In the genomic region with DNA sequence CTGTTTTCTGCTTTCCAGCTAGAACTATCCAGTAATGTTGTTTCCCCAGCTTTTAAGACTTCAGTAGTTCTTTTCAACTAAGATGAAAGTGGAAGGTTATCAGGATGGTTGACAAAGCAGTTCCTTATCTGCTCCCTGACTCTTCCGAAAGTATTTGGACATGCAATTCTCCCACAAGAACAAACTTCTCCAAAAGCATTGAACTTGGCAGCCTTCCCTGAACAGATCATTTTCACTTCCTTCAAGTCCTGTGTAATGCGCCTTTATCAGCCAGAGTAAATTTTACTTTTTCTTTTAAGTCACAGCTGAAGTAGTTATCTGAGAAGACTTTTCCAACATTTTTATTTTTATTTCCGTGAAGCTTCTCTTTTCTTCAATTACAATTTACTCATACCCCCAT, we compare ENCODE assay signal across 23 cellular contexts. TPM values are rescaled to one million over a fixed set of nuclear protein-coding genes. Genes with fewer than 3 reads are reported as not detected.
DNase-seq lines count a peak whose midpoint lies in the region; ATAC-seq and TF ChIP-seq lines count a peak whose summit lies in the region.
"Had no signal": no experiment of that assay in that cellular context is flagged by ENCODE, and none has a peak within 500 bp of the region (broad histone marks: within the 10 kb centered on the region; RNA-seq: fewer than 3 reads in every experiment).

No MANE protein-coding gene starts in this region.

- H3K27me3 ChIP-seq in lung (ENCODE audit: control insufficient read depth, insufficient read depth): no peaks in the 10 kb centered on the region
- H3K27me3 ChIP-seq: esophagus squamous epithelium, Peyer's patch, transverse colon had no signal

- no peaks in the 10 kb centered on the region for H3K36me3 ChIP-seq in lung (ENCODE audit: control insufficient read depth in 2 of 2, insufficient read depth in 2 of 2, low read length in 2 of 2)
- H3K36me3 ChIP-seq: esophagus squamous epithelium, Peyer's patch, transverse colon had no signal

- no peaks in the 10 kb centered on the region for H3K9me3 ChIP-seq in lung (ENCODE audit: control insufficient read depth in 2 of 2, insufficient read depth in 1 of 2, low read length in 1 of 2)
- H3K9me3 ChIP-seq: esophagus squamous epithelium, Peyer's patch, transverse colon had no signal

- H3K27ac ChIP-seq in lung (ENCODE audit: low read depth in 1 of 2, low read length in 1 of 2): no peak overlapping the region
- H3K27ac ChIP-seq: coronary artery, esophagus squamous epithelium, Peyer's patch, transverse colon had no signal

- H3K4me3 Mint-ChIP-seq in activated T-cell treated with anti-CD3 and anti-CD28 coated beads, Interleukin-2, amount 50 U/mL, for 72 hours: no peak overlapping the region
- no peak overlapping the region for H3K4me3 Mint-ChIP-seq in activated naive CD4-positive, alpha-beta T cell treated with anti-CD3 and anti-CD28 coated beads for 36 hours
- H3K4me3 Mint-ChIP-seq: activated CD4-positive, alpha-beta T cell treated with anti-CD3 and anti-CD28 coated beads, Interleukin-2, amount 10 ng/mL, durations not matched to agents 24 days and 14 days; activated T-cell treated with anti-CD3 and anti-CD28 coated beads, Interleukin-2, amount 50 U/mL, for 24 hours; HFFc6; neural crest cell; stimulated activated effector memory CD8-positive, alpha-beta T cell treated with anti-CD3 and anti-CD28 coated beads, Interleukin-12 subunit alpha, Interleukin-12 subunit beta, amount 100 ng/mL, for 72 hours; T-helper 17 cell had no signal

- TF ChIP-seq CTCF in AG10803 (conservative IDR thresholded peaks at IDR 0.05; ENCODE audit: low read length) (no peak), NB4 (IDR thresholded peaks at IDR 0.05; ENCODE audit: low read depth, low read length) (no peak), astrocyte of the cerebellum (IDR thresholded peaks at IDR 0.05; ENCODE audit: low read depth, low read length, missing control alignments) (no peak), lung (IDR thresholded peaks at IDR 0.05; ENCODE audit: control extremely low read depth, extremely low read depth) (no peak)

- in situ Hi-C loops in astrocyte of the cerebellum (cut with HindIII; ENCODE audit: low sequenced_read_pairs): no loop called here

- no peaks in the 10 kb centered on the region for H3K4me1 ChIP-seq in lung (ENCODE audit: control insufficient read depth in 2 of 2, insufficient read depth in 2 of 2, low read length in 2 of 2)
- H3K4me1 ChIP-seq: Peyer's patch, transverse colon had no signal

- H3K27me3 Mint-ChIP-seq in activated T-cell treated with anti-CD3 and anti-CD28 coated beads, Interleukin-2, amount 50 U/mL, for 72 hours (ENCODE audit: low read depth): no peaks in the 10 kb centered on the region
- H3K27me3 Mint-ChIP-seq in activated naive CD4-positive, alpha-beta T cell treated with anti-CD3 and anti-CD28 coated beads for 36 hours (ENCODE audit: low read depth): no peaks in the 10 kb centered on the region
- H3K27me3 Mint-ChIP-seq: activated CD4-positive, alpha-beta T cell treated with anti-CD3 and anti-CD28 coated beads, Interleukin-2, amount 10 ng/mL, durations not matched to agents 24 days and 14 days; activated T-cell treated with anti-CD3 and anti-CD28 coated beads, Interleukin-2, amount 50 U/mL, for 24 hours; T-helper 17 cell had no signal

- H3K27ac Mint-ChIP-seq in activated T-cell treated with anti-CD3 and anti-CD28 coated beads, Interleukin-2, amount 50 U/mL, for 72 hours: no peak overlapping the region
- no peak overlapping the region for H3K27ac Mint-ChIP-seq in activated naive CD4-positive, alpha-beta T cell treated with anti-CD3 and anti-CD28 coated beads for 36 hours
- H3K27ac Mint-ChIP-seq: activated CD4-positive, alpha-beta T cell treated with anti-CD3 and anti-CD28 coated beads, Interleukin-2, amount 10 ng/mL, durations not matched to agents 24 days and 14 days; activated T-cell treated with anti-CD3 and anti-CD28 coated beads, Interleukin-2, amount 50 U/mL, for 24 hours; HFFc6; stimulated activated effector memory CD8-positive, alpha-beta T cell treated with anti-CD3 and anti-CD28 coated beads, Interleukin-12 subunit alpha, Interleukin-12 subunit beta, amount 100 ng/mL, for 72 hours; T-helper 17 cell had no signal

- ATAC-seq in lung (ENCODE audit: insufficient read depth, low FRiP score) (peak; percentile 42), GM18520 (IDR thresholded peaks at IDR 0.05; ENCODE audit: unreplicated experiment) (no peak)
- ATAC-seq in activated T-cell treated with anti-CD3 and anti-CD28 coated beads, Interleukin-2, amount 50 U/mL, for 72 hours (replicated peaks in 1 of 2): no peak
- ATAC-seq: K562; stimulated activated effector memory CD8-positive, alpha-beta T cell treated with anti-CD3 and anti-CD28 coated beads, Interleukin-12 subunit alpha, Interleukin-12 subunit beta, amount 100 ng/mL, for 72 hours; T-helper 17 cell had no signal

- H3K4me3 ChIP-seq in AG10803 (ENCODE audit: low read length) (no peak overlapping the region), NB4 (ENCODE audit: low read depth, low read length) (no peak overlapping the region), astrocyte of the cerebellum (ENCODE audit: low read depth, low read length) (no peak overlapping the region), lung (no peak overlapping the region)
- H3K4me3 ChIP-seq: coronary artery, esophagus squamous epithelium, K562, Peyer's patch, transverse colon had no signal

- CTCF ChIA-PET in activated naive CD4-positive, alpha-beta T cell treated with anti-CD3 and anti-CD28 coated beads for 36 hours (lab: Charles Lee): no interaction called here

- H3K9me3 Mint-ChIP-seq in activated T-cell treated with anti-CD3 and anti-CD28 coated beads, Interleukin-2, amount 50 U/mL, for 72 hours: peaks cover 0 to 7% of the 10 kb centered on the region in 2 donors
- peaks cover 4% of the 10 kb centered on the region for H3K9me3 Mint-ChIP-seq in activated naive CD4-positive, alpha-beta T cell treated with anti-CD3 and anti-CD28 coated beads for 36 hours
- H3K9me3 Mint-ChIP-seq: activated CD4-positive, alpha-beta T cell treated with anti-CD3 and anti-CD28 coated beads, Interleukin-2, amount 10 ng/mL, durations not matched to agents 24 days and 14 days had no signal

- no peaks in the 10 kb centered on the region for H3K4me1 Mint-ChIP-seq in activated T-cell treated with anti-CD3 and anti-CD28 coated beads, Interleukin-2, amount 50 U/mL, for 72 hours (ENCODE audit: low read depth)
- no peaks in the 10 kb centered on the region for H3K4me1 Mint-ChIP-seq in activated naive CD4-positive, alpha-beta T cell treated with anti-CD3 and anti-CD28 coated beads for 36 hours (ENCODE audit: low read depth)
- H3K4me1 Mint-ChIP-seq: activated CD4-positive, alpha-beta T cell treated with anti-CD3 and anti-CD28 coated beads, Interleukin-2, amount 10 ng/mL, durations not matched to agents 24 days and 14 days; neural crest cell; stimulated activated effector memory CD8-positive, alpha-beta T cell treated with anti-CD3 and anti-CD28 coated beads, Interleukin-12 subunit alpha, Interleukin-12 subunit beta, amount 100 ng/mL, for 72 hours; T-helper 17 cell had no signal

- intact Hi-C loops in activated naive CD4-positive, alpha-beta T cell treated with anti-CD3 and anti-CD28 coated beads for 36 hours (cut with micrococcal nuclease): no loop called here

- WGBS in lung, 2 donors: 13 to 40% methylated on average over 3 of the region's 3 CpGs

- TF ChIP-seq POLR2A in NB4 (IDR thresholded peaks at IDR 0.05; ENCODE audit: extremely low read depth, insufficient read length): no peak

- H3K36me3 Mint-ChIP-seq in activated T-cell treated with anti-CD3 and anti-CD28 coated beads, Interleukin-2, amount 50 U/mL, for 72 hours (ENCODE audit: insufficient read depth in 2 of 2): no peaks in the 10 kb centered on the region
- no peaks in the 10 kb centered on the region for H3K36me3 Mint-ChIP-seq in activated naive CD4-positive, alpha-beta T cell treated with anti-CD3 and anti-CD28 coated beads for 36 hours (ENCODE audit: low read depth)
- H3K36me3 Mint-ChIP-seq: stimulated activated effector memory CD8-positive, alpha-beta T cell treated with anti-CD3 and anti-CD28 coated beads, Interleukin-12 subunit alpha, Interleukin-12 subunit beta, amount 100 ng/mL, for 72 hours had no signal

- peak; percentile 18 for DNase-seq in AG10803 (ENCODE audit: low read depth)
- DNase-seq in NB4 (ENCODE audit: low read depth): peak; percentile 20
- DNase-seq in astrocyte of the cerebellum (ENCODE audit: low read depth): peak; percentile 59
- peak; percentile 32 for DNase-seq in lung (ENCODE audit: low spot score)
- no peak for DNase-seq in activated T-cell treated with anti-CD3 and anti-CD28 coated beads, Interleukin-2, amount 50 U/mL, for 72 hours
- no peak for DNase-seq in activated naive CD4-positive, alpha-beta T cell treated with anti-CD3 and anti-CD28 coated beads for 36 hours
- no peak for DNase-seq in UCSD-AML1 (lab: John Stamatoyannopoulos, UW; ENCODE audit: unreplicated experiment)
- DNase-seq: activated CD4-positive, alpha-beta T cell treated with anti-CD3 and anti-CD28 coated beads, Interleukin-2, amount 10 ng/mL, durations not matched to agents 24 days and 14 days; activated T-cell treated with anti-CD3 and anti-CD28 coated beads, Interleukin-2, amount 50 U/mL, for 24 hours; esophagus squamous epithelium; HFFc6; NCI-H1436 treated with DMSO at 0.1 percent for 48 hours; NCI-H510A; Peyer's patch; T-helper 17 cell; transverse colon had no signal

RNA-seq across cellular contexts. Expression of gene CDC14C, which starts 39.7 kb away (rescaled TPM):
- not detected for total RNA-seq in lung
- not detected for polyA plus RNA-seq in lung
- total RNA-seq in activated T-cell treated with anti-CD3 and anti-CD28 coated beads, Interleukin-2, amount 50 U/mL, for 72 hours: not detected
- total RNA-seq in activated naive CD4-positive, alpha-beta T cell treated with anti-CD3 and anti-CD28 coated beads for 36 hours: not detected
- total RNA-seq: activated CD4-positive, alpha-beta T cell treated with anti-CD3 and anti-CD28 coated beads, Interleukin-2, amount 10 ng/mL, durations not matched to agents 24 days and 14 days; esophagus squamous epithelium; K562; lung microvascular endothelial cell; neural crest cell; Peyer's patch; T-helper 17 cell; transverse colon had no signal
- polyA plus RNA-seq: adipose tissue, K562 had no signal

Comparison
In these comparisons a context has a peak if more than half of its experiments do, and no peak if none do; other contexts are left out.
1. DNase-seq: peak in AG10803 (single experiment), NB4 (single experiment), astrocyte of the cerebellum (single experiment) and lung (single experiment); none in activated T-cell treated with anti-CD3 and anti-CD28 coated beads, Interleukin-2, amount 50 U/mL, for 72 hours (0 of 2), activated naive CD4-positive, alpha-beta T cell treated with anti-CD3 and anti-CD28 coated beads for 36 hours (single experiment) and UCSD-AML1 (single experiment).